In the genomic region with DNA sequence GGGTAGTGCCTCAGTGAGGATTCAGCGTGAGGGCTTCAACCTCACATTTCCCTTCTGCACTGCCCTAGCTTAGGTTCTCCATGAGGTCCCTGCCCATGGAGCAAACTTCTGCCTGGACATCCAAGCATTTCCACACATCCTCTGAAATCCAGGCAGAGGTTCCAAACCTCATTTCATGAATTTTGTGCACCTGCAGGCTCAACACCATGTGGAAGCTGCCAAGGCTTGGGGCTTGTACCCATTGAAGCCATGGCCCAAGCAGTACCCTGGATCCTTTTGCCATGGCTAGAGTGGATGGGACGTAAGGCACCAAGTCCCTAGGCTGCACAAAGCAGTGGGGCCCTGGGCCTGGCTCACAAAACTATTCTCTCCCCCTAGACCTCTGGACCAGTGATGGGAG, we compare ENCODE assay signal across 35 cellular contexts.
DNase-seq lines count a peak whose midpoint lies in the region; ATAC-seq and TF ChIP-seq lines count a peak whose summit lies in the region.
"Had no signal": no experiment of that assay in that cellular context is flagged by ENCODE, and none has a peak within 500 bp of the region (broad histone marks: within the 10 kb centered on the region; RNA-seq: fewer than 3 reads in every experiment).

No MANE protein-coding gene starts in this region.

- no peaks in the 10 kb centered on the region for H3K4me1 ChIP-seq in right cardiac atrium (ENCODE audit: control insufficient read depth, insufficient read depth, low read length)
- no peaks in the 10 kb centered on the region for H3K4me1 ChIP-seq in esophagus muscularis mucosa
- no peaks in the 10 kb centered on the region for H3K4me1 ChIP-seq in mesenchymal stem cell (ENCODE audit: control insufficient read depth, insufficient read depth, low read depth, low read length)
- no peaks in the 10 kb centered on the region for H3K4me1 ChIP-seq in spleen
- H3K4me1 ChIP-seq: A549; BE2C; BLaER1; BLaER1 treated with 17β-estradiol and CSF1 and Interleukin-3, amounts not matched to agents 10 nM and 100 nM; Caco-2 had no signal

- peak overlapping the region in 1 of 2 experiments; percentile 12 for H3K18ac ChIP-seq in mesenchymal stem cell (ENCODE audit: low read depth in 1 of 2, low read length in 2 of 2)

- H4K8ac ChIP-seq in mesenchymal stem cell (ENCODE audit: low read length), result no peak overlapping the region

- H3K36me3 ChIP-seq in esophagus muscularis mucosa, result no peaks in the 10 kb centered on the region
- H3K36me3 ChIP-seq in mesenchymal stem cell (ENCODE audit: control insufficient read depth in 1 of 2, insufficient read depth in 2 of 2, low read depth in 1 of 2, low read length in 2 of 2), result no peaks in the 10 kb centered on the region
- H3K36me3 ChIP-seq in spleen, result no peaks in the 10 kb centered on the region
- H3K36me3 ChIP-seq: BE2C; BLaER1; BLaER1 treated with 17β-estradiol and CSF1 and Interleukin-3, amounts not matched to agents 10 nM and 100 nM had no signal

- WGBS in right cardiac atrium, result 90% methylated on average over 2 of the region's 2 CpGs
- WGBS in esophagus muscularis mucosa, result 88% methylated on average over 2 of the region's 2 CpGs
- 89% methylated on average over 2 of the region's 2 CpGs for WGBS in mesenchymal stem cell
- 72 to 92% (median 85%) methylated on average over 2 of the region's 2 CpGs for WGBS in spleen, 5 donors

- H3K27ac ChIP-seq in right cardiac atrium (ENCODE audit: low read length), result no peak overlapping the region
- no peak overlapping the region for H3K27ac ChIP-seq in esophagus muscularis mucosa (replicated peaks in 1 of 4)
- no peak overlapping the region for H3K27ac ChIP-seq in mesenchymal stem cell (ENCODE audit: low read length, poor library complexity, severe bottlenecking)
- H3K27ac ChIP-seq in spleen, result no peak overlapping the region
- H3K27ac ChIP-seq: 22Rv1; A549; BLaER1; BLaER1 treated with 17β-estradiol and CSF1 and Interleukin-3, amounts not matched to agents 10 nM and 100 nM; C4-2B had no signal

- no peak overlapping the region for H3K14ac ChIP-seq in mesenchymal stem cell (ENCODE audit: low read length in 2 of 2)

- TF ChIP-seq POLR2A in esophagus muscularis mucosa (IDR thresholded peaks at IDR 0.05; ENCODE audit: low read depth) (no peak), spleen (IDR thresholded peaks at IDR 0.05) (no peak)

- no peak overlapping the region for H2BK5ac ChIP-seq in mesenchymal stem cell (ENCODE audit: low read depth, low read length, poor library complexity, severe bottlenecking)

- no peak overlapping the region for H3K27ac Mint-ChIP-seq in activated naive CD4-positive, alpha-beta T cell treated with anti-CD3 and anti-CD28 coated beads, Interleukin-2, amount 50 U/mL, for 72 hours
- H3K27ac Mint-ChIP-seq: B cell; CD14-positive monocyte; CD4-positive, alpha-beta memory T cell; CD4-positive, alpha-beta T cell; CD4-positive, CD25-positive, alpha-beta regulatory T cell; CD8-positive, alpha-beta memory T cell; CD8-positive, alpha-beta T cell had no signal

- no peaks in the 10 kb centered on the region for H3K79me1 ChIP-seq in mesenchymal stem cell (replicated peaks; ENCODE audit: low read length, poor library complexity, severe bottlenecking)

- ATAC-seq in left ventricle myocardium superior (no peak), right cardiac atrium (no peak)
- no peak for ATAC-seq in activated naive CD4-positive, alpha-beta T cell treated with anti-CD3 and anti-CD28 coated beads, Interleukin-2, amount 50 U/mL, for 72 hours
- ATAC-seq: A549; CD8-positive, alpha-beta T cell had no signal

- H2AK5ac ChIP-seq in mesenchymal stem cell (ENCODE audit: low read length, severe bottlenecking), result no peak overlapping the region

- TF ChIP-seq CTCF in esophagus muscularis mucosa (IDR thresholded peaks at IDR 0.05) (no peak), spleen (IDR thresholded peaks at IDR 0.05 in 8 of 11, conservative IDR thresholded peaks at IDR 0.05 in 3 of 11) (no peak)

- no peak overlapping the region for H2BK120ac ChIP-seq in mesenchymal stem cell (ENCODE audit: low read depth, low read length)

- TF ChIP-seq EP300 in esophagus muscularis mucosa (IDR thresholded peaks at IDR 0.05), result no peak

- H2AFZ ChIP-seq in mesenchymal stem cell (ENCODE audit: low read depth, low read length), result peak overlapping the region; percentile 71

- H3K9ac ChIP-seq in mesenchymal stem cell (ENCODE audit: low read length), result no peak overlapping the region
- H3K9ac ChIP-seq: BLaER1; BLaER1 treated with 17β-estradiol and CSF1 and Interleukin-3, amounts not matched to agents 10 nM and 100 nM had no signal

- H3K9me3 ChIP-seq in right cardiac atrium (ENCODE audit: control insufficient read depth, low read length), result no peaks in the 10 kb centered on the region
- H3K9me3 ChIP-seq in esophagus muscularis mucosa, result no peaks in the 10 kb centered on the region
- H3K9me3 ChIP-seq in mesenchymal stem cell (ENCODE audit: control insufficient read depth, low read length), result no peaks in the 10 kb centered on the region
- peaks cover 0 to 8% (median 0%) of the 10 kb centered on the region in 8 donors for H3K9me3 ChIP-seq in spleen
- H3K9me3 ChIP-seq: A549, BE2C, BLaER1, Caco-2 had no signal

- no peaks in the 10 kb centered on the region for H3K36me3 Mint-ChIP-seq in activated naive CD4-positive, alpha-beta T cell treated with anti-CD3 and anti-CD28 coated beads, Interleukin-2, amount 50 U/mL, for 72 hours
- H3K36me3 Mint-ChIP-seq: CD14-positive monocyte; CD4-positive, alpha-beta memory T cell; CD4-positive, CD25-positive, alpha-beta regulatory T cell; CD8-positive, alpha-beta memory T cell; CD8-positive, alpha-beta T cell had no signal

- H3K4ac ChIP-seq in mesenchymal stem cell (ENCODE audit: low read depth in 1 of 2, low read length in 2 of 2), result no peak overlapping the region

- no peak overlapping the region for H2BK15ac ChIP-seq in mesenchymal stem cell (ENCODE audit: low read depth, poor library complexity, severe bottlenecking)

- H3K27me3 ChIP-seq in right cardiac atrium (ENCODE audit: control insufficient read depth, insufficient read depth), result no peaks in the 10 kb centered on the region
- no peaks in the 10 kb centered on the region for H3K27me3 ChIP-seq in esophagus muscularis mucosa
- H3K27me3 ChIP-seq in mesenchymal stem cell (ENCODE audit: control insufficient read depth in 1 of 2, insufficient read depth in 1 of 2, low read length in 2 of 2), result no peaks in the 10 kb centered on the region
- no peaks in the 10 kb centered on the region for H3K27me3 ChIP-seq in spleen (replicated peaks in 1 of 7)
- H3K27me3 ChIP-seq: BE2C; BLaER1; BLaER1 treated with 17β-estradiol and CSF1 and Interleukin-3, amounts not matched to agents 10 nM and 100 nM had no signal

- H3K9me3 Mint-ChIP-seq in activated naive CD4-positive, alpha-beta T cell treated with anti-CD3 and anti-CD28 coated beads, Interleukin-2, amount 50 U/mL, for 72 hours, result peaks cover 8 to 12% of the 10 kb centered on the region in 2 donors

- intact Hi-C loops in left ventricle myocardium superior (cut with micrococcal nuclease), result no loop called here
- intact Hi-C loops in right cardiac atrium (cut with DNase I), result no loop called here
- intact Hi-C loops in esophagus muscularis mucosa (cut with DNase I), result no loop called here
- intact Hi-C loops in spleen (cut with DNase I; ENCODE audit: low total_unique reads), result no loop called here

- H4K91ac ChIP-seq in mesenchymal stem cell (ENCODE audit: low read length), result no peak overlapping the region

- H3K4me3 ChIP-seq in right cardiac atrium (ENCODE audit: low read length) (no peak overlapping the region), esophagus muscularis mucosa (no peak overlapping the region), mesenchymal stem cell (ENCODE audit: insufficient read depth in 1 of 2, low read depth in 1 of 2, low read length in 2 of 2) (no peak overlapping the region), spleen (no peak overlapping the region)
- H3K4me3 ChIP-seq: A549; BLaER1; BLaER1 treated with 17β-estradiol and CSF1 and Interleukin-3, amounts not matched to agents 10 nM and 100 nM had no signal

- H2BK12ac ChIP-seq in mesenchymal stem cell (ENCODE audit: low read length in 2 of 2), result peak overlapping the region in 1 of 2 experiments; percentile 52

- H3K23ac ChIP-seq in mesenchymal stem cell (ENCODE audit: low read length in 2 of 2), result no peak overlapping the region

- peak; percentile 3 for DNase-seq in left ventricle myocardium superior
- no peak for DNase-seq in right cardiac atrium
- peak; percentile 88 for DNase-seq in esophagus muscularis mucosa (ENCODE audit: extremely low spot score)
- no peak for DNase-seq in mesenchymal stem cell
- DNase-seq in spleen, result peak; percentile 41
- no peak for DNase-seq in activated naive CD4-positive, alpha-beta T cell treated with anti-CD3 and anti-CD28 coated beads, Interleukin-2, amount 50 U/mL, for 72 hours (ENCODE audit: low spot score in 2 of 2)
- no peak for DNase-seq in NCI-H2029 (lab: John Stamatoyannopoulos, UW)
- no peak for DNase-seq in SK-N-DZ (ENCODE audit: low spot score)
- DNase-seq: 8988T; ACHN; AML-193; BE2C; C1 segment of cervical spinal cord; Caco-2; Calu3; CD4-positive, alpha-beta memory T cell; CD4-positive, alpha-beta T cell; CD4-positive, CD25-positive, alpha-beta regulatory T cell; CD8-positive, alpha-beta memory T cell; CD8-positive, alpha-beta T cell; COR-L47; DMS 273 treated with DMSO at 0.1 percent for 48 hours; DMS153; DMS53; DMS79; DMS79 treated with DMSO at 0.1 percent for 48 hours; DND-41; EL had no signal

- no peak overlapping the region for H3K4me2 ChIP-seq in mesenchymal stem cell (ENCODE audit: low read length, poor library complexity, severe bottlenecking)
- H3K4me2 ChIP-seq: A549; BLaER1; BLaER1 treated with 17β-estradiol and CSF1 and Interleukin-3, amounts not matched to agents 10 nM and 100 nM had no signal

Comparison
In these comparisons a context has a peak if more than half of its experiments do, and no peak if none do; other contexts are left out.
1. DNase-seq: peak in left ventricle myocardium superior (single experiment), esophagus muscularis mucosa (single experiment) and spleen (single experiment); none in right cardiac atrium (0 of 3), mesenchymal stem cell (single experiment), activated naive CD4-positive, alpha-beta T cell treated with anti-CD3 and anti-CD28 coated beads, Interleukin-2, amount 50 U/mL, for 72 hours (0 of 2), NCI-H2029 (single experiment) and SK-N-DZ (single experiment).